Comparison of ENCODE assay signal across 12 cellular contexts in the genomic region with DNA sequence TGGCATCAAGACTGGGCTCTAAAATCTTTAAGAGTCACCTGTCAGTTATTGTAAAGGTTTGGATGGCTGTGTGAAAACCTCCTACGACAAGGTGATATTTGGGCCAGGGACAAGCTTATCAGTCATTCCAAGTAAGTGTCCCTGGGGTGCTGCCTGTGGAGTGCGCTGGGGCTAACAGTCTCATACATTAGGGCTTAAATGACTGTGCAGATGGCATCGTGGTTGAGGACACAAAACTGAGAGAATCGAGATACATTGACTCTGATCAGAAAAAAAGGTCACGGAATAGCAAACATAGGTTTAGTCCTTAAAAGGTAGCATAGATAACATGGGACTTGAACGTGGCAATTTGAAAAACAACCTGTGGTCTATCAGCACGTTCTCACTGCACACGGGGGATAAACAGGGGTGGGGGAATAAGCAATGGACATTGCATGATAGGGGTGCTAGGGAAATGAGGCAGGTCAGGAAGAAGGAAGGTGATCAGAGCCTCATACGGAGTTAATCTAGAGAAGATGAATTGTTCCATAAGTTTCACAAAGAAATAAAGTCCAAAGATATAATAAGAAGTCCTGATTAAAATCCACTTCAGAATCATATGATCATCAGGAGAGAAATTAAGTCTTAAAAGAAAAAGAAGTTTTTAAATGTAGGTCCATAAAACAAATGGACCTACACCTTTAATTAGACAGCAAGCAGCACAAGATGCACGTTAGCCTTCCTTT.
DNase-seq lines count a peak whose midpoint lies in the region; ATAC-seq, FAIRE-seq and TF ChIP-seq lines count a peak whose summit lies in the region.
"Had no signal": no experiment of that assay in that cellular context is flagged by ENCODE, and none has a peak within 500 bp of the region (broad histone marks: within the 10 kb centered on the region; RNA-seq: fewer than 3 reads in every experiment).

No MANE protein-coding gene starts in this region.

- no peak overlapping the region for H3K4me3 ChIP-seq in CD8-positive, alpha-beta T cell (ENCODE audit: low read depth, low read length)
- H3K4me3 ChIP-seq in GM12878 (peak overlapping the region; percentile 53; the same call in 1 of the 2 replicates), foreskin fibroblast (ENCODE audit: low read depth in 1 of 2, low read length in 2 of 2) (no peak overlapping the region)
- H3K4me3 ChIP-seq: esophagus squamous epithelium had no signal

- H3K36me3 Mint-ChIP-seq in CD8-positive, alpha-beta T cell, result peaks cover 40% of the 10 kb centered on the region
- no peaks in the 10 kb centered on the region for H3K36me3 Mint-ChIP-seq in HFFc6 (ENCODE audit: low read depth)

- H2AFZ ChIP-seq in GM12878 (ENCODE audit: control insufficient read depth, low read depth, low read length), result no peak overlapping the region

- TF ChIP-seq EP300 in GM12878 (IDR thresholded peaks at IDR 0.05; ENCODE audit: borderline replicate concordance in 1 of 2, control insufficient read depth in 1 of 2, low read depth in 2 of 2, low read length in 2 of 2), result peak; percentile 75 to 81; a peak in 3 of 4 replicates

- in situ Hi-C loops in GM12878 (cut with MboI), result no loop called here

- no peaks in the 10 kb centered on the region for H3K4me1 ChIP-seq in CD8-positive, alpha-beta T cell (ENCODE audit: insufficient read depth, low read length)
- peaks cover 87% of the 10 kb centered on the region for H3K4me1 ChIP-seq in GM12878 (ENCODE audit: control insufficient read depth, insufficient read depth, low read length)

- H3K27ac ChIP-seq in CD8-positive, alpha-beta T cell (ENCODE audit: low read depth, low read length), result no peak overlapping the region
- peak overlapping the region; percentile 98 for H3K27ac ChIP-seq in GM12878 (ENCODE audit: control insufficient read depth, insufficient read depth)
- H3K27ac ChIP-seq: esophagus squamous epithelium had no signal

- H3K9me3 ChIP-seq in CD8-positive, alpha-beta T cell (ENCODE audit: low read length), result no peaks in the 10 kb centered on the region
- no peaks in the 10 kb centered on the region for H3K9me3 ChIP-seq in GM12878 (replicated peaks; ENCODE audit: control insufficient read depth, insufficient read depth, low read length)
- H3K9me3 ChIP-seq: esophagus squamous epithelium had no signal

- TF ChIP-seq CTCF in CD8-positive, alpha-beta T cell (IDR thresholded peaks at IDR 0.05), result no peak
- no peak for TF ChIP-seq CTCF in GM12878 (IDR thresholded peaks at IDR 0.05 in 2 of 3, conservative IDR thresholded peaks at IDR 0.05 in 1 of 3; ENCODE audit: control insufficient read depth in 2 of 3, extremely low read depth in 1 of 3, insufficient read depth in 1 of 3, low read depth in 3 of 3, low read length in 3 of 3)
- TF ChIP-seq CTCF in HFFc6 (IDR thresholded peaks at IDR 0.05), result no peak
- TF ChIP-seq CTCF in foreskin fibroblast (IDR thresholded peaks at IDR 0.05; ENCODE audit: low read depth, low read length), result no peak

- intact Hi-C loops in CD8-positive, alpha-beta T cell (cut with DNase I, micrococcal nuclease), result no loop called here
- intact Hi-C loops in GM12878 (cut with micrococcal nuclease; ENCODE audit: unreplicated experiment), result loop anchor here (1.0 to 10.0 kb wide), 3 partner anchors 21 to 426 kb away; a partner anchor contains a TSS

- no peaks in the 10 kb centered on the region for H4K20me1 ChIP-seq in GM12878 (ENCODE audit: control insufficient read depth, insufficient read depth)

- H3K36me3 ChIP-seq in CD8-positive, alpha-beta T cell (ENCODE audit: insufficient read depth, low read length), result no peaks in the 10 kb centered on the region
- H3K36me3 ChIP-seq in GM12878 (ENCODE audit: control insufficient read depth in 2 of 2, insufficient read depth in 2 of 2, low read length in 1 of 2), result no peaks in the 10 kb centered on the region
- H3K36me3 ChIP-seq: esophagus squamous epithelium had no signal

- no TSS peak for BruUV-seq in GM12878 (replicated peaks; lab: Mats Ljungman, UMichigan)

- H3K4me2 ChIP-seq in GM12878 (ENCODE audit: control insufficient read depth, insufficient read depth), result peak overlapping the region; percentile 65

- SMC1A ChIA-PET in GM12878 (lab: Charles Lee; ENCODE audit: uncharacterized antibody, unreplicated experiment), result interaction anchor here (1.0 to 19.9 kb wide), 20 partner anchors 9 to 108 kb away, joined by 3 to 357 read pairs (median 5); no protein-coding TSS in a partner anchor

- FAIRE-seq in GM12878 (lab: Jason Lieb, UNC), result no peak

- no peaks in the 10 kb centered on the region for H3K9me3 Mint-ChIP-seq in CD8-positive, alpha-beta T cell
- H3K9me3 Mint-ChIP-seq in HFFc6, result no peaks in the 10 kb centered on the region

- peaks cover 23% of the 10 kb centered on the region for H3K4me1 Mint-ChIP-seq in CD8-positive, alpha-beta T cell (ENCODE audit: low read depth)
- H3K4me1 Mint-ChIP-seq in HFFc6 (ENCODE audit: low read depth), result no peaks in the 10 kb centered on the region

- H3K27me3 ChIP-seq in CD8-positive, alpha-beta T cell (ENCODE audit: insufficient read depth, low read length), result no peaks in the 10 kb centered on the region
- H3K27me3 ChIP-seq in GM12878 (replicated peaks in 1 of 2; ENCODE audit: control insufficient read depth in 2 of 2, insufficient read depth in 2 of 2, low read length in 1 of 2), result no peaks in the 10 kb centered on the region

- peak; percentile 25 for TF ChIP-seq POLR2A in GM12878 (IDR thresholded peaks at IDR 0.05; ENCODE audit: low read depth, low read length)

- WGBS in GM12878 (ENCODE audit: insufficient coverage, insufficient replicate concordance, low lambda C conversion rate, missing lambda C conversion rate), result 18% methylated on average over 10 of the region's 10 CpGs

- POLR2A ChIA-PET in CD8-positive, alpha-beta T cell (lab: Charles Lee), result interaction anchor here (0.6 to 1.4 kb wide), 5 partner anchors 8 to 68 kb away, joined by 3 to 4 read pairs (median 3); no protein-coding TSS in a partner anchor
- POLR2A ChIA-PET in GM12878 (lab: Charles Lee), result interaction anchor here (0.8 to 35.4 kb wide), 11 partner anchors 1 to 107 kb away, joined by 3 to 875 read pairs (median 5); no protein-coding TSS in a partner anchor

- CTCF ChIA-PET in CD8-positive, alpha-beta T cell (lab: Charles Lee), result no interaction called here
- CTCF ChIA-PET in GM12878 (lab: Yijun Ruan, JAX), result interaction anchor here (0.9 to 12.6 kb wide), 16 partner anchors 9 to 169 kb away, joined by 3 to 171 read pairs (median 6); no protein-coding TSS in a partner anchor

- no peak for ATAC-seq in CD8-positive, alpha-beta T cell
- ATAC-seq in GM18520 (IDR thresholded peaks at IDR 0.05; ENCODE audit: unreplicated experiment) (peak; percentile 23), HG03442 (IDR thresholded peaks at IDR 0.05; ENCODE audit: unreplicated experiment) (peak; percentile 36), GM12878 (peak; percentile 25), GM21619 (IDR thresholded peaks at IDR 0.05; ENCODE audit: unreplicated experiment) (no peak)

- no peak for TF ChIP-seq RAD21 in GM12878 (IDR thresholded peaks at IDR 0.05; ENCODE audit: insufficient read depth, low read depth, low read length)

- H3K27ac Mint-ChIP-seq in CD8-positive, alpha-beta T cell, result peak overlapping the region; percentile 99
- no peak overlapping the region for H3K27ac Mint-ChIP-seq in HFFc6

- RAD21 ChIA-PET in GM12878 (lab: Charles Lee; ENCODE audit: unreplicated experiment), result interaction anchor here (0.5 to 27.9 kb wide), 24 partner anchors 8 to 336 kb away, joined by 3 to 797 read pairs (median 6); no protein-coding TSS in a partner anchor

- peaks cover 65% of the 10 kb centered on the region for H3K79me2 ChIP-seq in GM12878 (ENCODE audit: control insufficient read depth, insufficient read depth, low read length)

- DNase-seq in CD8-positive, alpha-beta T cell, result no peak
- DNase-seq in GM12878 (ENCODE audit: low read depth, low spot score) (peak; percentile 94), HT-29 (ENCODE audit: low spot score) (no peak), HFFc6 (no peak), foreskin fibroblast (no peak)
- DNase-seq: activated effector memory CD4-positive, alpha-beta T cell treated with anti-CD3 and anti-CD28 coated beads, Interleukin-2, amount 50 U/mL, for 16 hours; esophagus squamous epithelium; NCI-H2227 treated with DMSO at 0.1 percent for 48 hours; RPMI8226 had no signal

- H3K4me3 Mint-ChIP-seq in CD8-positive, alpha-beta T cell, result peak overlapping the region; percentile 84
- H3K4me3 Mint-ChIP-seq in HFFc6, result no peak overlapping the region

- H3K27me3 Mint-ChIP-seq in CD8-positive, alpha-beta T cell (ENCODE audit: low read depth), result no peaks in the 10 kb centered on the region
- peaks cover 63% of the 10 kb centered on the region for H3K27me3 Mint-ChIP-seq in HFFc6 (ENCODE audit: insufficient read depth)

- H3K9ac ChIP-seq in GM12878 (ENCODE audit: control insufficient read depth, insufficient read depth, low read length), result peak overlapping the region; percentile 87

TF ChIP-seq in GM12878, 131 proteins besides CTCF, POLR2A, EP300 and RAD21 (continues in another document):
- no peak for TF ChIP-seq STAT1 (conservative IDR thresholded peaks at IDR 0.05)
- no peak for TF ChIP-seq NR2C1 (IDR thresholded peaks at IDR 0.05)
- TF ChIP-seq, protein P1, sequence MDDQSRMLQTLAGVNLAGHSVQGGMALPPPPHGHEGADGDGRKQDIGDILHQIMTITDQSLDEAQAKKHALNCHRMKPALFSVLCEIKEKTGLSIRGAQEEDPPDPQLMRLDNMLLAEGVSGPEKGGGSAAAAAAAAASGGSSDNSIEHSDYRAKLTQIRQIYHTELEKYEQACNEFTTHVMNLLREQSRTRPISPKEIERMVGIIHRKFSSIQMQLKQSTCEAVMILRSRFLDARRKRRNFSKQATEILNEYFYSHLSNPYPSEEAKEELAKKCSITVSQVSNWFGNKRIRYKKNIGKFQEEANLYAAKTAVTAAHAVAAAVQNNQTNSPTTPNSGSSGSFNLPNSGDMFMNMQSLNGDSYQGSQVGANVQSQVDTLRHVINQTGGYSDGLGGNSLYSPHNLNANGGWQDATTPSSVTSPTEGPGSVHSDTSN (IDR thresholded peaks at IDR 0.05; ENCODE audit: insufficient replicate concordance, low read depth, low read length), result peak; percentile 42
- TF ChIP-seq ZNF274 (IDR thresholded peaks at IDR 0.05; ENCODE audit: insufficient read depth, insufficient read length), result no peak
- TF ChIP-seq ZNF622 (IDR thresholded peaks at IDR 0.05), result no peak
- peak; percentile 0 for TF ChIP-seq BACH1 (IDR thresholded peaks at IDR 0.05; ENCODE audit: borderline replicate concordance)

Comparison
In these comparisons a context has a peak if more than half of its experiments do, and no peak if none do; other contexts are left out.
1. ATAC-seq: peak in GM18520 (single experiment), HG03442 (single experiment) and GM12878 (single experiment); none in CD8-positive, alpha-beta T cell (single experiment) and GM21619 (single experiment).